Comparison of ENCODE assay signal across 15 cellular contexts in the genomic region with DNA sequence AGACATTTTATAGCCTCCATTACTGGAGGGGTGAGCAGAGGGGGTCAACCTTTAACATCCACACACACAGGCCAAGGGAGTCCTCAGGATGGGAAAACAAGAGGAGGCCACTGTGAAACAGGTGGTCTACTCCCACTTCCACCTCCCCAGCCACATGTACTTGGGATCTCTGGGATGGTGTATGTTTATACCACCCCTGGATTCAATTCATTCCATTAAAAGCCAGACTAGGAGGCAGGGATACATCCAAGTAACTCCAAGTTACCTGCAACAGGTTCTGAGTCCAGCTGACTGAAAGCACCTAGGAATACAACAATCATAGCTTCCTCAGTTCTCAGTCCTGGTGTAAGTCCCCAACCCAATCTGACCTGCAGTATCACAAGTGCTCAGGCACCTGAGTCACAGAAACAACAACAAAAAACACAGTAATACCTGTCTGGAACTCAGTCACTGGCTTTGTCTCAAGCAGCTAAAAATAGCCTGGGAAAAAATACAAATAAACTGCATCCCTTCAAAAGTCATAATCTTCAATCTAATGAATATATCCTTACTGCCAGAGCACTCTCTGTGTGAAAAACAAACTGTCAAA. TPM values are rescaled to one million over a fixed set of nuclear protein-coding genes. Genes with fewer than 3 reads are reported as not detected.
A peak's percentile ranks its signal among the peaks of the same experiment; 100 is the strongest.
DNase-seq lines count a peak whose midpoint lies in the region; ATAC-seq, FAIRE-seq and TF ChIP-seq lines count a peak whose summit lies in the region.
"Had no signal": no experiment of that assay in that cellular context is flagged by ENCODE, and none has a peak within 500 bp of the region (broad histone marks: within the 10 kb centered on the region; RNA-seq: fewer than 3 reads in every experiment).

No MANE protein-coding gene starts in this region.

- H2BK12ac ChIP-seq in trophoblast cell (ENCODE audit: low read length) = no peak overlapping the region

- no peaks in the 10 kb centered on the region for H3K79me2 ChIP-seq in trophoblast cell (ENCODE audit: control insufficient read depth, insufficient read depth, low read length, poor library complexity)

- no peak overlapping the region for H2AK5ac ChIP-seq in trophoblast cell (ENCODE audit: low read length)

- H3K4ac ChIP-seq in trophoblast cell (ENCODE audit: low read depth, low read length) = no peak overlapping the region

- H2AFZ ChIP-seq in trophoblast cell (ENCODE audit: insufficient read depth, low read length, poor library complexity) = no peak overlapping the region
- H2AFZ ChIP-seq: GM23248, PC-9 had no signal

- H3K27ac ChIP-seq in layer of hippocampus (ENCODE audit: low read depth, low read length) (peak overlapping the region; percentile 89), tibial nerve (peak overlapping the region in 3 of 4 donors; percentile 38 to 82 (median 82)), stomach (no peak overlapping the region), trophoblast cell (ENCODE audit: low read depth, low read length) (no peak overlapping the region)
- H3K27ac ChIP-seq: GM23248, PC-9, SJCRH30 had no signal

- no peak overlapping the region for H4K8ac ChIP-seq in trophoblast cell (ENCODE audit: low read depth, low read length)

- TF ChIP-seq CTCF in bronchial epithelial cell (IDR thresholded peaks at IDR 0.05; ENCODE audit: insufficient read depth, low read length, severe bottlenecking) (no peak), tibial nerve (IDR thresholded peaks at IDR 0.05) (no peak), stomach (IDR thresholded peaks at IDR 0.05) (no peak)

- H2BK5ac ChIP-seq in trophoblast cell (ENCODE audit: low read depth, low read length, poor library complexity) = no peak overlapping the region

- peaks cover 1% of the 10 kb centered on the region for H3K36me3 ChIP-seq in bronchial epithelial cell (ENCODE audit: control insufficient read depth, insufficient read depth, low read length)
- peaks cover 0 to 2% (median 0%) of the 10 kb centered on the region in 3 donors for H3K36me3 ChIP-seq in tibial nerve
- H3K36me3 ChIP-seq in stomach = peaks cover 0 to 8% (median 3%) of the 10 kb centered on the region in 4 donors
- H3K36me3 ChIP-seq in trophoblast cell (ENCODE audit: control insufficient read depth in 1 of 2, insufficient read depth in 2 of 2, low read length in 2 of 2) = no peaks in the 10 kb centered on the region

- H3K9me3 ChIP-seq in T-helper 17 cell (ENCODE audit: control insufficient read depth, low read length, poor library complexity, severe bottlenecking) (no peaks in the 10 kb centered on the region), tibial nerve (no peaks in the 10 kb centered on the region), stomach (no peaks in the 10 kb centered on the region), trophoblast cell (ENCODE audit: insufficient read depth, low read depth, low read length) (no peaks in the 10 kb centered on the region)
- H3K9me3 ChIP-seq: Caco-2 had no signal

- no peaks in the 10 kb centered on the region for H3K27me3 ChIP-seq in bronchial epithelial cell (ENCODE audit: control insufficient read depth, insufficient read depth, low read length)
- no peaks in the 10 kb centered on the region for H3K27me3 ChIP-seq in layer of hippocampus (ENCODE audit: control insufficient read depth, insufficient read depth, low read length)
- H3K27me3 ChIP-seq in tibial nerve = no peaks in the 10 kb centered on the region
- H3K27me3 ChIP-seq in stomach = no peaks in the 10 kb centered on the region
- H3K27me3 ChIP-seq in trophoblast cell (ENCODE audit: insufficient read depth, low read length) = no peaks in the 10 kb centered on the region
- H3K27me3 ChIP-seq: SJCRH30 had no signal

- peaks cover 25% of the 10 kb centered on the region for H3K4me1 Mint-ChIP-seq in T-helper 17 cell

- intact Hi-C loops in stomach (cut with DNase I; ENCODE audit: low total_unique reads) = no loop called here

- TF ChIP-seq POLR2A in tibial nerve (IDR thresholded peaks at IDR 0.05) (no peak), stomach (IDR thresholded peaks at IDR 0.05) (no peak)

- H3K36me3 Mint-ChIP-seq in T-helper 17 cell (ENCODE audit: low read depth) = no peaks in the 10 kb centered on the region

- H2BK120ac ChIP-seq in trophoblast cell (ENCODE audit: insufficient read depth, low read length, poor library complexity) = no peak overlapping the region

- ATAC-seq in T-helper 17 cell = no peak
- ATAC-seq: K562 had no signal

- no peak overlapping the region for H4K12ac ChIP-seq in trophoblast cell (ENCODE audit: low read depth, low read length)

- H3K4me1 ChIP-seq in tibial nerve (peaks cover 5 to 72% (median 34%) of the 10 kb centered on the region in 4 donors), stomach (peaks cover 0 to 40% (median 20%) of the 10 kb centered on the region in 4 donors), trophoblast cell (ENCODE audit: control insufficient read depth in 1 of 2, insufficient read depth in 2 of 2, low read length in 2 of 2) (no peaks in the 10 kb centered on the region)
- H3K4me1 ChIP-seq: Caco-2, SJCRH30 had no signal

- H3K9ac ChIP-seq in trophoblast cell (ENCODE audit: low read length) = no peak overlapping the region
- H3K9ac ChIP-seq: GM23248 had no signal

- FAIRE-seq in bronchial epithelial cell (lab: Jason Lieb, UNC) = no peak
- FAIRE-seq: K562 had no signal

- DNase-seq in T-helper 17 cell = no peak
- DNase-seq in bronchial epithelial cell (ENCODE audit: low read depth) = peak; percentile 54
- no peak for DNase-seq in tibial nerve (ENCODE audit: low spot score in 2 of 2)
- DNase-seq in stomach = no peak
- DNase-seq in H4 (ENCODE audit: low spot score) = no peak
- no peak for DNase-seq in trophoblast cell
- DNase-seq: Caco-2; CD4-positive, CD25-positive, alpha-beta regulatory T cell; GM23248; NCI-H510A; NCI-H82; PC-9; SJCRH30 had no signal

- H3K14ac ChIP-seq in trophoblast cell (ENCODE audit: low read length) = no peak overlapping the region

- H4K91ac ChIP-seq in trophoblast cell (ENCODE audit: low read depth, low read length) = no peak overlapping the region

- no peak for TF ChIP-seq EP300 in tibial nerve (IDR thresholded peaks at IDR 0.05)
- TF ChIP-seq EP300 in stomach (IDR thresholded peaks at IDR 0.05) = no peak

- no peak overlapping the region for H3K4me2 ChIP-seq in trophoblast cell (ENCODE audit: low read length)
- H3K4me2 ChIP-seq: PC-9 had no signal

- no peak overlapping the region for H3K23ac ChIP-seq in trophoblast cell (ENCODE audit: low read length)

- H3K79me1 ChIP-seq in trophoblast cell (ENCODE audit: low read length) = no peaks in the 10 kb centered on the region

- H3K18ac ChIP-seq in trophoblast cell (ENCODE audit: low read length) = no peak overlapping the region

- H3K4me3 Mint-ChIP-seq in T-helper 17 cell = no peak overlapping the region
- H3K4me3 Mint-ChIP-seq: CD4-positive, CD25-positive, alpha-beta regulatory T cell had no signal

- H3K27ac Mint-ChIP-seq in T-helper 17 cell = peak overlapping the region; percentile 11

- H3K4me3 ChIP-seq in bronchial epithelial cell (ENCODE audit: low read depth, low read length) = no peak overlapping the region
- H3K4me3 ChIP-seq in tibial nerve = no peak overlapping the region
- no peak overlapping the region for H3K4me3 ChIP-seq in stomach
- no peak overlapping the region for H3K4me3 ChIP-seq in trophoblast cell (ENCODE audit: low read depth, low read length)
- H3K4me3 ChIP-seq: GM23248, K562, PC-9, SJCRH30 had no signal

- H3K27me3 Mint-ChIP-seq in T-helper 17 cell = no peaks in the 10 kb centered on the region
- H3K27me3 Mint-ChIP-seq: CD4-positive, CD25-positive, alpha-beta regulatory T cell had no signal

RNA-seq across cellular contexts. Expression of a gene that starts 9.8 kb away (rescaled TPM):
- total RNA-seq in T-helper 17 cell (10 to 100 TPM; 22.6 to 25.7 TPM), bronchial epithelial cell (22.1 and 28.9 TPM in 2 replicates), tibial nerve (10 to 100 TPM; 60.1 to 82.2 (median 66.5) TPM), stomach (100 to 1,000 TPM in 1 of 5 donors, 10 to 100 TPM in 4; 18.7 to 110 (median 30.1) TPM)
- 10 to 100 TPM; 27.1 to 35.9 (median 30.1) TPM for polyA plus RNA-seq in stomach
- total RNA-seq in H4 (2014; rRNA removed; shearing (Covaris generic)) = 108 and 118 TPM in 2 replicates
- polyA plus RNA-seq in trophoblast cell (2013) = 32.7 and 33.3 TPM in 2 replicates

RNA-seq across cellular contexts. Expression of a gene that starts 59.8 kb away (rescaled TPM):
- total RNA-seq in T-helper 17 cell = 10 to 100 TPM; 84.8 to 95.2 TPM
- total RNA-seq in bronchial epithelial cell = 80.6 and 94.5 TPM in 2 replicates
- 100 to 1,000 TPM; 110 to 151 (median 114) TPM for total RNA-seq in tibial nerve
- total RNA-seq in stomach = 100 to 1,000 TPM in 1 of 5 donors, 10 to 100 TPM in 4; 21.0 to 207 (median 48.7) TPM
- 10 to 100 TPM; 41.9 to 49.3 (median 45.6) TPM for polyA plus RNA-seq in stomach
- total RNA-seq in H4 (2014; rRNA removed; shearing (Covaris generic)) = 65.1 and 79.6 TPM in 2 replicates
- 44.6 and 48.5 TPM in 2 replicates for polyA plus RNA-seq in trophoblast cell (2013)

Comparison
In these comparisons a context has a peak if more than half of its experiments do, and no peak if none do; other contexts are left out.
1. H3K27ac ChIP-seq: peak in layer of hippocampus (single experiment) and tibial nerve (3 of 4); none in stomach (0 of 5) and trophoblast cell (single experiment).